ENCODE assay signal across 1 cellular context in genomic region chr7:73828107-73828803, GRCh38.
A peak's percentile ranks its signal among the peaks of the same experiment; 100 is the strongest.
TF ChIP-seq lines count a peak whose summit lies in the region.

No MANE protein-coding gene starts in this region.

TF ChIP-seq in GM12878, 131 proteins besides CTCF, POLR2A, EP300 and RAD21:
- TF ChIP-seq POLR2AphosphoS2 (IDR thresholded peaks at IDR 0.05; ENCODE audit: low read depth, low read length) = no peak
- TF ChIP-seq ATF7 (IDR thresholded peaks at IDR 0.05; ENCODE audit: low read depth) = peak; percentile 14; the same call in 1 of the 2 replicates
- peak; percentile 39; the same call in 1 of the 2 replicates for TF ChIP-seq PKNOX1 (IDR thresholded peaks at IDR 0.05)
- TF ChIP-seq CBFB (IDR thresholded peaks at IDR 0.05; ENCODE audit: low read depth) = no peak
- TF ChIP-seq KLF5 (IDR thresholded peaks at IDR 0.05; ENCODE audit: partially characterized antibody) = no peak
- TF ChIP-seq, protein P1, sequence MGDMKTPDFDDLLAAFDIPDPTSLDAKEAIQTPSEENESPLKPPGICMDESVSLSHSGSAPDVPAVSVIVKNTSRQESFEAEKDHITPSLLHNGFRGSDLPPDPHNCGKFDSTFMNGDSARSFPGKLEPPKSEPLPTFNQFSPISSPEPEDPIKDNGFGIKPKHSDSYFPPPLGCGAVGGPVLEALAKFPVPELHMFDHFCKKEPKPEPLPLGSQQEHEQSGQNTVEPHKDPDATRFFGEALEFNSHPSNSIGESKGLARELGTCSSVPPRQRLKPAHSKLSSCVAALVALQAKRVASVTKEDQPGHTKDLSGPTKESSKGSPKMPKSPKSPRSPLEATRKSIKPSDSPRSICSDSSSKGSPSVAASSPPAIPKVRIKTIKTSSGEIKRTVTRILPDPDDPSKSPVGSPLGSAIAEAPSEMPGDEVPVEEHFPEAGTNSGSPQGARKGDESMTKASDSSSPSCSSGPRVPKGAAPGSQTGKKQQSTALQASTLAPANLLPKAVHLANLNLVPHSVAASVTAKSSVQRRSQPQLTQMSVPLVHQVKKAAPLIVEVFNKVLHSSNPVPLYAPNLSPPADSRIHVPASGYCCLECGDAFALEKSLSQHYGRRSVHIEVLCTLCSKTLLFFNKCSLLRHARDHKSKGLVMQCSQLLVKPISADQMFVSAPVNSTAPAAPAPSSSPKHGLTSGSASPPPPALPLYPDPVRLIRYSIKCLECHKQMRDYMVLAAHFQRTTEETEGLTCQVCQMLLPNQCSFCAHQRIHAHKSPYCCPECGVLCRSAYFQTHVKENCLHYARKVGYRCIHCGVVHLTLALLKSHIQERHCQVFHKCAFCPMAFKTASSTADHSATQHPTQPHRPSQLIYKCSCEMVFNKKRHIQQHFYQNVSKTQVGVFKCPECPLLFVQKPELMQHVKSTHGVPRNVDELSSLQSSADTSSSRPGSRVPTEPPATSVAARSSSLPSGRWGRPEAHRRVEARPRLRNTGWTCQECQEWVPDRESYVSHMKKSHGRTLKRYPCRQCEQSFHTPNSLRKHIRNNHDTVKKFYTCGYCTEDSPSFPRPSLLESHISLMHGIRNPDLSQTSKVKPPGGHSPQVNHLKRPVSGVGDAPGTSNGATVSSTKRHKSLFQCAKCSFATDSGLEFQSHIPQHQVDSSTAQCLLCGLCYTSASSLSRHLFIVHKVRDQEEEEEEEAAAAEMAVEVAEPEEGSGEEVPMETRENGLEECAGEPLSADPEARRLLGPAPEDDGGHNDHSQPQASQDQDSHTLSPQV (IDR thresholded peaks at IDR 0.05) = no peak
